In genomic region chr10:113680172-113681111, GRCh38 we compare ENCODE assay signal across 8 cellular contexts. TPM values are rescaled to one million over a fixed set of nuclear protein-coding genes. Genes with fewer than 3 reads are reported as not detected.
DNase-seq lines count a peak whose midpoint lies in the region; ATAC-seq lines count a peak whose summit lies in the region.

No MANE protein-coding gene starts in this region.

- ATAC-seq in HG02623 (IDR thresholded peaks at IDR 0.05; ENCODE audit: unreplicated experiment): peak; percentile 9

- H3K27ac Mint-ChIP-seq in activated CD4-positive, alpha-beta memory T cell treated with anti-CD3 and anti-CD28 coated beads for 36 hours: peak overlapping the region; percentile 78

- peak overlapping the region; percentile 84 for H3K4me3 Mint-ChIP-seq in activated CD4-positive, alpha-beta memory T cell treated with anti-CD3 and anti-CD28 coated beads for 36 hours

- intact Hi-C loops in activated CD4-positive, alpha-beta memory T cell treated with anti-CD3 and anti-CD28 coated beads for 36 hours (cut with micrococcal nuclease): loop anchor here (1.0 to 10.0 kb wide), 8 partner anchors 26 to 1296 kb away; partner anchors contain the start of genes DCLRE1A, FHIP2A and NHLRC2

- peaks cover 17% of the 10 kb centered on the region for H3K9me3 Mint-ChIP-seq in activated CD4-positive, alpha-beta memory T cell treated with anti-CD3 and anti-CD28 coated beads for 36 hours

- peaks cover 22% of the 10 kb centered on the region for H3K36me3 Mint-ChIP-seq in activated CD4-positive, alpha-beta memory T cell treated with anti-CD3 and anti-CD28 coated beads for 36 hours

- peak overlapping the region; percentile 75 for H3K27ac ChIP-seq in epithelial cell of prostate
- H3K27ac ChIP-seq in substantia nigra (ENCODE audit: low read depth, low read length, poor library complexity, severe bottlenecking): peak overlapping the region; percentile 88

- H3K4me1 Mint-ChIP-seq in activated CD4-positive, alpha-beta memory T cell treated with anti-CD3 and anti-CD28 coated beads for 36 hours (ENCODE audit: low read depth): peaks cover 47% of the 10 kb centered on the region

- no peaks in the 10 kb centered on the region for H3K27me3 Mint-ChIP-seq in activated CD4-positive, alpha-beta memory T cell treated with anti-CD3 and anti-CD28 coated beads for 36 hours

- POLR2A ChIA-PET in activated CD4-positive, alpha-beta memory T cell treated with anti-CD3 and anti-CD28 coated beads for 36 hours (lab: Charles Lee): interaction anchor here (0.9 to 1.6 kb wide), 2 partner anchors 26 to 494 kb away, joined by 4 read pairs; partner anchors contain the start of gene CCDC186

- CTCF ChIA-PET in activated CD4-positive, alpha-beta memory T cell treated with anti-CD3 and anti-CD28 coated beads for 36 hours (lab: Charles Lee): interaction anchor here (0.8 to 1.2 kb wide), 6 partner anchors 9 to 494 kb away, joined by 3 to 8 read pairs (median 3); partner anchors contain the start of gene CCDC186

- DNase-seq in NCI-H2227 (lab: John Stamatoyannopoulos, UW; ENCODE audit: unreplicated experiment) (peak; percentile 45), NCI-H2227 treated with DMSO at 0.1 percent for 48 hours (lab: John Stamatoyannopoulos, UW) (no peak), NCI-H146 (lab: John Stamatoyannopoulos, UW) (peak; percentile 49), epithelial cell of prostate (ENCODE audit: low read depth, low spot score) (peak; percentile 40), mucosa of gallbladder (ENCODE audit: low spot score) (peak; percentile 20), substantia nigra (lab: John Stamatoyannopoulos, UW) (peak in 30 of 49 donors; percentile 6 to 69 (median 33))
- peak; percentile 49 for DNase-seq in activated CD4-positive, alpha-beta memory T cell treated with anti-CD3 and anti-CD28 coated beads for 36 hours

RNA-seq across cellular contexts. Expression of gene CASP7, which starts 0.7 kb away (rescaled TPM):
- total RNA-seq in activated CD4-positive, alpha-beta memory T cell treated with anti-CD3 and anti-CD28 coated beads for 36 hours: 10 to 100 TPM; 12.2 to 13.3 TPM
- 26.2 TPM for total RNA-seq in mucosa of gallbladder

RNA-seq across cellular contexts. Expression of gene NRAP, which starts 16.6 kb away (rescaled TPM):
- not detected for total RNA-seq in activated CD4-positive, alpha-beta memory T cell treated with anti-CD3 and anti-CD28 coated beads for 36 hours
- not detected for total RNA-seq in mucosa of gallbladder
